In the genomic region with DNA sequence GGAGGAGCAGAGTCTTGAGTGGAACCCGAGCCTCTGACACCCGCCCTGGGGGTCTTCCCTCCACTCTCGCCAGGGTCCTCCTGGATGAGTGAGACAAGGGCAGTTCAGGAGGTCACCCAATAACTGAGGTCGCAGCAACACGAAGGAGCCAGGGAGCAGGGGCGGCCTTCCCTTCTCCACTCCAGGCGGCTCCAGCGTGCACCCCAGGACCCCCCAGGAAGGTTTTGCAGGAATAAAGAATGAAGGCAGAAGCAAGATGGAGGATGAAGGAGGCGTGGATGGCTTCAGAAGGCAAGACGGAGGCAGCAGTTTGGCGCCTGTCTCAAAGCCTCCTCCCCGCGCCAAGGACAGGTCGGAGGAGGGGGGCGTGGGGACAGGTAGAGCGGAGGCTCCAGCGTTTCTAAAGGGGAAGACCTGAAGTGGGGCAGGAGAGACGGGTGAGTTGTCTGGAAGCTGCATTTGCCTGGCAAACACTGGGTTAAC, we compare ENCODE assay signal across 1 cellular context.
TF ChIP-seq lines count a peak whose summit lies in the region.

No MANE protein-coding gene starts in this region.

TF ChIP-seq in K562, 482 proteins besides CTCF, POLR2A, EP300 and RAD21 (continued from another document):
- TF ChIP-seq, protein P1, sequence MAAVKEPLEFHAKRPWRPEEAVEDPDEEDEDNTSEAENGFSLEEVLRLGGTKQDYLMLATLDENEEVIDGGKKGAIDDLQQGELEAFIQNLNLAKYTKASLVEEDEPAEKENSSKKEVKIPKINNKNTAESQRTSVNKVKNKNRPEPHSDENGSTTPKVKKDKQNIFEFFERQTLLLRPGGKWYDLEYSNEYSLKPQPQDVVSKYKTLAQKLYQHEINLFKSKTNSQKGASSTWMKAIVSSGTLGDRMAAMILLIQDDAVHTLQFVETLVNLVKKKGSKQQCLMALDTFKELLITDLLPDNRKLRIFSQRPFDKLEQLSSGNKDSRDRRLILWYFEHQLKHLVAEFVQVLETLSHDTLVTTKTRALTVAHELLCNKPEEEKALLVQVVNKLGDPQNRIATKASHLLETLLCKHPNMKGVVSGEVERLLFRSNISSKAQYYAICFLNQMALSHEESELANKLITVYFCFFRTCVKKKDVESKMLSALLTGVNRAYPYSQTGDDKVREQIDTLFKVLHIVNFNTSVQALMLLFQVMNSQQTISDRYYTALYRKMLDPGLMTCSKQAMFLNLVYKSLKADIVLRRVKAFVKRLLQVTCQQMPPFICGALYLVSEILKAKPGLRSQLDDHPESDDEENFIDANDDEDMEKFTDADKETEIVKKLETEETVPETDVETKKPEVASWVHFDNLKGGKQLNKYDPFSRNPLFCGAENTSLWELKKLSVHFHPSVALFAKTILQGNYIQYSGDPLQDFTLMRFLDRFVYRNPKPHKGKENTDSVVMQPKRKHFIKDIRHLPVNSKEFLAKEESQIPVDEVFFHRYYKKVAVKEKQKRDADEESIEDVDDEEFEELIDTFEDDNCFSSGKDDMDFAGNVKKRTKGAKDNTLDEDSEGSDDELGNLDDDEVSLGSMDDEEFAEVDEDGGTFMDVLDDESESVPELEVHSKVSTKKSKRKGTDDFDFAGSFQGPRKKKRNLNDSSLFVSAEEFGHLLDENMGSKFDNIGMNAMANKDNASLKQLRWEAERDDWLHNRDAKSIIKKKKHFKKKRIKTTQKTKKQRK (IDR thresholded peaks at IDR 0.05; ENCODE audit: borderline replicate concordance, low read depth, low read length), result no peak
- no peak for TF ChIP-seq TBL1XR1 (IDR thresholded peaks at IDR 0.05; ENCODE audit: low read length in 2 of 2)
